Comparison of ENCODE assay signal across 13 cellular contexts in the genomic region with DNA sequence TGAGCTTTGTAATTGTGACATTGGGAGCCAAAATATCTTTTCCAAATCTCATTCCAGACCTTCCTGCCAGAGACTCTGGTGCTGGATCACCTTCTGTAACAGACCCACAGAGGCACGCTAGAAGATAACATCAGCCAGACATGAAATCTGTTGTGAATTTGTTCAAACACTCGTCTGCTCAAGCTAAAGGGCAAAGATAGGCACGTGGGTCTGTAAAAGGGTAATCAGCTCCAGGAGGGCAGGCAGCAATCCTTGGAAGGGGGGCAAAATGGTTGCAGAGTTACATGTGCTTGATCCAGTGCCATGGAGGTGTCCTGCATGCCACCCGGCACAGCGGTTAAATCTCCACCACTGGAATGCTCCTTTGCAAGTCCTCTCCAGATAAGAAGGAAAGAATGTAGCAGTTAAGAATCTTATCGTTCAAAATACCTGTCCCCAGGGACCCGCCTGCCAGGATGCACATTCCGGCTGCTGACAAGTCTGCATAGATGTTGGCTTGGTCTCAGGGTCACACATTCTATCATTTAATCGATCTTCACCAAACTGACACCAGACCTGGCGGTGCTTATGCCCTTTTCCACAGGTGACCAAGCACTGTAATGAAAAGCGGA.
A peak's percentile ranks its signal among the peaks of the same experiment; 100 is the strongest.
DNase-seq lines count a peak whose midpoint lies in the region; ATAC-seq, FAIRE-seq and TF ChIP-seq lines count a peak whose summit lies in the region.
"Had no signal": no experiment of that assay in that cellular context is flagged by ENCODE, and none has a peak within 500 bp of the region (broad histone marks: within the 10 kb centered on the region; RNA-seq: fewer than 3 reads in every experiment).

No MANE protein-coding gene starts in this region.

- H3K4me1 ChIP-seq in kidney (ENCODE audit: control insufficient read depth in 1 of 2, insufficient read depth in 1 of 2, low read depth in 1 of 2, low read length in 2 of 2), result peaks cover 0 to 6% of the 10 kb centered on the region in 2 donors
- no peaks in the 10 kb centered on the region for H3K4me1 ChIP-seq in colonic mucosa
- H3K4me1 ChIP-seq: HAP-1 had no signal

- H3K27ac ChIP-seq in kidney (ENCODE audit: low read depth in 2 of 2, low read length in 2 of 2) (peak overlapping the region; percentile 26 to 56), colonic mucosa (no peak overlapping the region)
- H3K27ac ChIP-seq: HL-60 had no signal

- no peak for FAIRE-seq in kidney (lab: Jason Lieb, UNC)

- no peak overlapping the region for H3K4me3 ChIP-seq in kidney (ENCODE audit: low read length in 2 of 2)
- no peak overlapping the region for H3K4me3 ChIP-seq in colonic mucosa
- H3K4me3 ChIP-seq: HAP-1 had no signal

- H3K36me3 ChIP-seq in kidney (ENCODE audit: control insufficient read depth in 1 of 2, insufficient read depth in 2 of 2, low read length in 2 of 2) (peaks cover 2 to 20% of the 10 kb centered on the region in 2 donors), colonic mucosa (no peaks in the 10 kb centered on the region)
- H3K36me3 ChIP-seq: HAP-1 had no signal

- DNase-seq in COLO668 (lab: John Stamatoyannopoulos, UW; ENCODE audit: unreplicated experiment) (peak; percentile 17), astrocyte of the hippocampus (ENCODE audit: low read depth, low spot score) (peak; percentile 14), kidney (no peak), retina (peak; percentile 13), colonic mucosa (no peak), T-helper 2 cell (no peak), GDM1 (lab: John Stamatoyannopoulos, UW) (no peak)
- DNase-seq: activated CD4-positive, alpha-beta T cell treated with anti-CD3 and anti-CD28 coated beads, Interleukin-2, amount 10 ng/mL, durations not matched to agents 24 days and 14 days; NCI-H2107; SW 1271 had no signal

- intact Hi-C loops in kidney (cut with DNase I) (no loop called here), colonic mucosa (cut with DNase I) (no loop called here)

- no peaks in the 10 kb centered on the region for H3K9me3 ChIP-seq in kidney (ENCODE audit: control insufficient read depth in 1 of 2, low read length in 2 of 2)
- H3K9me3 ChIP-seq in colonic mucosa, result no peaks in the 10 kb centered on the region
- H3K9me3 ChIP-seq: HAP-1 had no signal

- H3K27me3 ChIP-seq in colonic mucosa, result no peaks in the 10 kb centered on the region

- no peak for TF ChIP-seq CTCF in kidney (IDR thresholded peaks at IDR 0.05; ENCODE audit: borderline replicate concordance, extremely low read depth, insufficient read depth)
- TF ChIP-seq CTCF in colonic mucosa (IDR thresholded peaks at IDR 0.05), result no peak

- H3K9ac ChIP-seq in kidney (ENCODE audit: low read length in 2 of 2) (no peak overlapping the region), colonic mucosa (ENCODE audit: low read depth in 2 of 2, low read length in 2 of 2) (no peak overlapping the region)

- no peak for ATAC-seq in GM21576 (IDR thresholded peaks at IDR 0.05; ENCODE audit: unreplicated experiment)

Comparison
In these comparisons a context has a peak if more than half of its experiments do, and no peak if none do; other contexts are left out.
1. DNase-seq: peak in COLO668 (single experiment), astrocyte of the hippocampus (single experiment) and retina (single experiment); none in kidney (single experiment), colonic mucosa (single experiment), T-helper 2 cell (0 of 5) and GDM1 (single experiment).